In genomic region chr5:180830253-180831138, GRCh38 we compare ENCODE assay signal across 1 cellular context.
TF ChIP-seq lines count a peak whose summit lies in the region.

No MANE protein-coding gene starts in this region.

TF ChIP-seq in endothelial cell of umbilical vein, 7 proteins besides CTCF, POLR2A, EP300 and RAD21 (continued from another document):
- TF ChIP-seq FOS (IDR thresholded peaks at IDR 0.05; ENCODE audit: borderline replicate concordance, insufficient read depth, low read length), result no peak
- TF ChIP-seq, protein P1, sequence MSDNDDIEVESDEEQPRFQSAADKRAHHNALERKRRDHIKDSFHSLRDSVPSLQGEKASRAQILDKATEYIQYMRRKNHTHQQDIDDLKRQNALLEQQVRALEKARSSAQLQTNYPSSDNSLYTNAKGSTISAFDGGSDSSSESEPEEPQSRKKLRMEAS (IDR thresholded peaks at IDR 0.05; ENCODE audit: insufficient read depth, insufficient read length), result no peak
